In the genomic region with DNA sequence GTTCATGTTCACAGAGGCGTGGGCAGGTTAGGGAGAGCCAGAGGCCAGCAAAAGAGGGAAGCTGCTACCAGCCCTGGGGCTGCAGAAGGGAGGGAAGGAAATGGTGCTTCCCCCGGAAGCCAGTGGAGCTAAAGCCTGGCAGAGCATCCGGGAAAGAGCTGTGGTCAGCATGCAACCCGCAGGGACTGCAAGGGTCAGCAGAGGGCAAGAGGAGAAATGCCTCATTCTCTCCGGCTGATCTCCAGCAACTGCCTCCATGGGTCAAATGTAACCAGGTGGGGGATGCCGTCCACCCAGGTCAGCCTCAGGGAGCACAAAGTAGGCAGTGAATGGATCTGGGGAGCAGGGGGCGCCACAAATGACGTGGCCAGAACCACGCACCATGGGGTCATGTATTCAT, we compare ENCODE assay signal across 15 cellular contexts. TPM values are rescaled to one million over a fixed set of nuclear protein-coding genes. Genes with fewer than 3 reads are reported as not detected.
A peak's percentile ranks its signal among the peaks of the same experiment; 100 is the strongest.
DNase-seq lines count a peak whose midpoint lies in the region; ATAC-seq and TF ChIP-seq lines count a peak whose summit lies in the region.
"Had no signal": no experiment of that assay in that cellular context is flagged by ENCODE, and none has a peak within 500 bp of the region (broad histone marks: within the 10 kb centered on the region; RNA-seq: fewer than 3 reads in every experiment).

No MANE protein-coding gene starts in this region.

- ATAC-seq in right cardiac atrium (peak; percentile 6 to 20), GM21423 (IDR thresholded peaks at IDR 0.05; ENCODE audit: unreplicated experiment) (no peak), HG03097 (IDR thresholded peaks at IDR 0.05; ENCODE audit: low FRiP score, unreplicated experiment) (no peak), GM21619 (IDR thresholded peaks at IDR 0.05; ENCODE audit: unreplicated experiment) (no peak)
- ATAC-seq: HCT116 had no signal

- no peak for DNase-seq in activated naive CD4-positive, alpha-beta T cell treated with anti-CD3 and anti-CD28 coated beads, Interleukin-2, amount 10 ng/mL, durations not matched to agents 7 days and 5 days
- DNase-seq in activated naive CD4-positive, alpha-beta T cell treated with anti-CD3 and anti-CD28 coated beads, Interleukin-2, amount 50 U/mL, for 16 hours: no peak
- DNase-seq in SKM-1 treated with dmso at 0.1 percent for 144 hours (lab: John Stamatoyannopoulos, UW; ENCODE audit: unreplicated experiment): peak; percentile 82
- DNase-seq in right cardiac atrium: peak; percentile 52 to 79 (median 75)
- no peak for DNase-seq in stomach
- DNase-seq: ACHN, colonic mucosa, glutamatergic neuron, NCI-H1048 had no signal

- H3K9me3 Mint-ChIP-seq in activated naive CD4-positive, alpha-beta T cell treated with anti-CD3 and anti-CD28 coated beads, Interleukin-2, amount 10 ng/mL, durations not matched to agents 7 days and 5 days: peaks cover 2% of the 10 kb centered on the region
- H3K9me3 Mint-ChIP-seq: mesothelial cell of epicardium had no signal

- H3K4me3 ChIP-seq in right cardiac atrium (ENCODE audit: low read length): no peak overlapping the region
- H3K4me3 ChIP-seq in stomach: no peak overlapping the region
- H3K4me3 ChIP-seq: colonic mucosa, skin epidermis had no signal

- WGBS in right cardiac atrium: 57% methylated on average over 9 of the region's 9 CpGs
- WGBS in stomach, 5 donors: 36 to 74% (median 58%) methylated on average over 8 to 9 of the region's 9 CpGs

- H3K27ac ChIP-seq in right cardiac atrium (ENCODE audit: low read length): no peak overlapping the region
- peak overlapping the region in 3 of 5 donors; percentile 17 to 66 (median 59) for H3K27ac ChIP-seq in stomach
- H3K27ac ChIP-seq: colonic mucosa had no signal

- H3K4me1 ChIP-seq in right cardiac atrium (ENCODE audit: control insufficient read depth, insufficient read depth, low read length) (peaks cover 7% of the 10 kb centered on the region), stomach (peaks cover 20 to 60% (median 44%) of the 10 kb centered on the region in 4 donors)
- H3K4me1 ChIP-seq: colonic mucosa had no signal

- H3K27me3 ChIP-seq in right cardiac atrium (ENCODE audit: control insufficient read depth, insufficient read depth) (no peaks in the 10 kb centered on the region), stomach (peaks cover 0 to 34% (median 14%) of the 10 kb centered on the region in 3 donors)

- no peak for TF ChIP-seq EP300 in stomach (IDR thresholded peaks at IDR 0.05)

- H3K36me3 Mint-ChIP-seq in activated naive CD4-positive, alpha-beta T cell treated with anti-CD3 and anti-CD28 coated beads, Interleukin-2, amount 10 ng/mL, durations not matched to agents 7 days and 5 days: peaks cover 2% of the 10 kb centered on the region
- H3K36me3 Mint-ChIP-seq: mesothelial cell of epicardium had no signal

- H3K36me3 ChIP-seq in stomach: no peaks in the 10 kb centered on the region
- H3K36me3 ChIP-seq: colonic mucosa had no signal

- H3K27me3 Mint-ChIP-seq in activated naive CD4-positive, alpha-beta T cell treated with anti-CD3 and anti-CD28 coated beads, Interleukin-2, amount 10 ng/mL, durations not matched to agents 7 days and 5 days: peaks cover 21% of the 10 kb centered on the region

- no peak overlapping the region for H3K4me3 Mint-ChIP-seq in activated naive CD4-positive, alpha-beta T cell treated with anti-CD3 and anti-CD28 coated beads, Interleukin-2, amount 10 ng/mL, durations not matched to agents 7 days and 5 days
- H3K4me3 Mint-ChIP-seq: mesothelial cell of epicardium had no signal

- no peak for TF ChIP-seq POLR2A in stomach (IDR thresholded peaks at IDR 0.05)

- intact Hi-C loops in right cardiac atrium (cut with DNase I) (no loop called here), stomach (cut with DNase I; ENCODE audit: low total_unique reads) (no loop called here)

- peak overlapping the region; percentile 83 for H3K27ac Mint-ChIP-seq in activated naive CD4-positive, alpha-beta T cell treated with anti-CD3 and anti-CD28 coated beads, Interleukin-2, amount 10 ng/mL, durations not matched to agents 7 days and 5 days
- H3K27ac Mint-ChIP-seq: mesothelial cell of epicardium had no signal

- H3K4me1 Mint-ChIP-seq in activated naive CD4-positive, alpha-beta T cell treated with anti-CD3 and anti-CD28 coated beads, Interleukin-2, amount 10 ng/mL, durations not matched to agents 7 days and 5 days: peaks cover 66% of the 10 kb centered on the region

- H3K9me3 ChIP-seq in right cardiac atrium (ENCODE audit: control insufficient read depth, low read length) (no peaks in the 10 kb centered on the region), stomach (no peaks in the 10 kb centered on the region)
- H3K9me3 ChIP-seq: colonic mucosa had no signal

- no peak for TF ChIP-seq CTCF in stomach (IDR thresholded peaks at IDR 0.05)

- CTCF ChIA-PET in activated naive CD4-positive, alpha-beta T cell treated with anti-CD3 and anti-CD28 coated beads, Interleukin-2, amount 10 ng/mL, durations not matched to agents 7 days and 5 days (lab: Charles Lee): interaction anchor here (1.6 kb wide), 1 partner anchor 18 kb away, joined by 5 read pairs; no protein-coding TSS in a partner anchor

RNA-seq across cellular contexts. Expression of gene PRR5, which starts 36.9 kb away (rescaled TPM):
- 10 to 100 TPM in 1 of 4 donors, 1 to 10 TPM in 3; 6.9 to 10.9 (median 9.5) TPM for total RNA-seq in right cardiac atrium
- polyA plus RNA-seq in right cardiac atrium: 6.1 TPM
- total RNA-seq in stomach: 10 to 100 TPM in 3 of 5 donors, 1 to 10 TPM in 1, not detected in 1; 8.3 to 36.5 (median 26.9) TPM
- 10 to 100 TPM; 13.3 to 17.9 (median 16.1) TPM for polyA plus RNA-seq in stomach

Comparison
In these comparisons a context has a peak if more than half of its experiments do, and no peak if none do; other contexts are left out.
1. DNase-seq: peak in SKM-1 treated with dmso at 0.1 percent for 144 hours (single experiment) and right cardiac atrium (3 of 3); none in activated naive CD4-positive, alpha-beta T cell treated with anti-CD3 and anti-CD28 coated beads, Interleukin-2, amount 10 ng/mL, durations not matched to agents 7 days and 5 days (single experiment), activated naive CD4-positive, alpha-beta T cell treated with anti-CD3 and anti-CD28 coated beads, Interleukin-2, amount 50 U/mL, for 16 hours (single experiment) and stomach (single experiment).
2. ATAC-seq: peak in right cardiac atrium (2 of 2); none in GM21423 (single experiment), HG03097 (single experiment) and GM21619 (single experiment).